In the genomic region with DNA sequence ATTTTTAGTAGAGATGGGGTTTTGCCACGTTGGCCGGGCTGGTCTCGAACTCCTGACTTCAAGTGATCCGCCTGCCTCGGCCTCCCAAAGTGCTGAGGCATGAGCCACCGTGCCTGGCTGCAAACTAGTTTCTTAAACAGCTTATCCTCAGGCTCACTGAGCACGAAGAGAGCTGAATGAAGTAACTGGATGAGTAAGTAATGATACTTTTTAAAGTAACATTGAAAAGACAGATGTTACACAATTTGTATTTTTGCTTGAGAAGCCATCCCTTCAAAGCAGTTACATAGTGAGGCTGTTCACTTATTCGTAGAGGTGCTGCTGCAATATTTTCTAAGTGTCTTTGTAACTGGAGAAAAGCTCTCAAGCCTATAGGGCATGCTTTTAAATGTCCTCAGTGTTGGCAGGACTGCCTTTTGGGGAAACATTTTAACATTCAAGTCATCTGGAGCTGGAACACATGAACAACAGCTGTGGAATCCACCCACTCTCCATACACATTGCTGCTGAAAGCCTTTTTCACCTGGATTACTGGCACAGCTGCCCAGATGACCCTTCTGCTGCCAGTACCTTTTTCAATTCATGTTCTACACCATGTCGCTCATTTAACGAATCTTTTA, we compare ENCODE assay signal across 1 cellular context.
TF ChIP-seq lines count a peak whose summit lies in the region.

No MANE protein-coding gene starts in this region.

TF ChIP-seq in K562, 482 proteins besides CTCF, POLR2A, EP300 and RAD21 (continued from another document):
- TF ChIP-seq, protein P1, sequence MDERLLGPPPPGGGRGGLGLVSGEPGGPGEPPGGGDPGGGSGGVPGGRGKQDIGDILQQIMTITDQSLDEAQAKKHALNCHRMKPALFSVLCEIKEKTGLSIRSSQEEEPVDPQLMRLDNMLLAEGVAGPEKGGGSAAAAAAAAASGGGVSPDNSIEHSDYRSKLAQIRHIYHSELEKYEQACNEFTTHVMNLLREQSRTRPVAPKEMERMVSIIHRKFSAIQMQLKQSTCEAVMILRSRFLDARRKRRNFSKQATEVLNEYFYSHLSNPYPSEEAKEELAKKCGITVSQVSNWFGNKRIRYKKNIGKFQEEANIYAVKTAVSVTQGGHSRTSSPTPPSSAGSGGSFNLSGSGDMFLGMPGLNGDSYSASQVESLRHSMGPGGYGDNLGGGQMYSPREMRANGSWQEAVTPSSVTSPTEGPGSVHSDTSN (CRISPR knock-in tag; IDR thresholded peaks at IDR 0.05; ENCODE audit: low read depth): no peak
- TF ChIP-seq, protein P1 (tag; conservative IDR thresholded peaks at IDR 0.05; ENCODE audit: low read depth): no peak
- TF ChIP-seq, protein P2, sequence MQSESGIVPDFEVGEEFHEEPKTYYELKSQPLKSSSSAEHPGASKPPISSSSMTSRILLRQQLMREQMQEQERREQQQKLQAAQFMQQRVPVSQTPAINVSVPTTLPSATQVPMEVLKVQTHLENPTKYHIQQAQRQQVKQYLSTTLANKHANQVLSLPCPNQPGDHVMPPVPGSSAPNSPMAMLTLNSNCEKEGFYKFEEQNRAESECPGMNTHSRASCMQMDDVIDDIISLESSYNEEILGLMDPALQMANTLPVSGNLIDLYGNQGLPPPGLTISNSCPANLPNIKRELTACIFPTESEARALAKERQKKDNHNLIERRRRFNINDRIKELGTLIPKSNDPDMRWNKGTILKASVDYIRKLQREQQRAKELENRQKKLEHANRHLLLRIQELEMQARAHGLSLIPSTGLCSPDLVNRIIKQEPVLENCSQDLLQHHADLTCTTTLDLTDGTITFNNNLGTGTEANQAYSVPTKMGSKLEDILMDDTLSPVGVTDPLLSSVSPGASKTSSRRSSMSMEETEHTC (IDR thresholded peaks at IDR 0.05): no peak
